ENCODE assay signal across 1 cellular context in the genomic region with DNA sequence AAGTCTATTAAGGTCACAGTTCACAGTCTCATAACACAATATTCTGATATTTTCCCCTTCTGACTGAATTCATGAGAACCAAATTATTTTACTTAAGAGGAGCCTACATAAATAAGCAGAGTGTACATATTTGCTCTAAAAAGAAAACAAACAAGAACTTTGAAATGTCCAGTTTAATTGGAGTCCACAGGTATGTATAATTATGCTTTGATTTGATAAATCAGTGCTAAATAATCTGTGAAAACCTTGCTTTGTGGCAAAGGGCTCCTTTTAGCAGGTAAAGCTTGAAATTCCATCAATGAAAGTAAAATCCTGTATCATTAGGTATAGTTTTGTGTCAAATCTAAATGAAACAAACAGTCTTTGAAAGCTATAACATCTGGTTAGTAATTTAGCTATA.
TF ChIP-seq lines count a peak whose summit lies in the region.

No MANE protein-coding gene starts in this region.

TF ChIP-seq in GM23338, 12 proteins besides CTCF, POLR2A, EP300 and RAD21 (continued from another document):
- no peak for TF ChIP-seq ETS1 (IDR thresholded peaks at IDR 0.05)
- no peak for TF ChIP-seq ZNF462 (CRISPR knock-in tag; IDR thresholded peaks at IDR 0.05)
- TF ChIP-seq EZH2phosphoT487 (IDR thresholded peaks at IDR 0.05; ENCODE audit: unreplicated experiment): no peak
- TF ChIP-seq CREB1 (CRISPR knock-in tag; IDR thresholded peaks at IDR 0.05; ENCODE audit: low read depth): no peak
- no peak for TF ChIP-seq EZH2 (IDR thresholded peaks at IDR 0.05; ENCODE audit: low read depth, unreplicated experiment)
- TF ChIP-seq STAT1 (IDR thresholded peaks at IDR 0.05; ENCODE audit: unreplicated experiment): no peak
- no peak for TF ChIP-seq JUNB (IDR thresholded peaks at IDR 0.05; ENCODE audit: unreplicated experiment)
- no peak for TF ChIP-seq ZNF114 (CRISPR knock-in tag; IDR thresholded peaks at IDR 0.05)
- no peak for TF ChIP-seq REST (IDR thresholded peaks at IDR 0.05; ENCODE audit: unreplicated experiment)
- TF ChIP-seq POLR2AphosphoS5 (IDR thresholded peaks at IDR 0.05; ENCODE audit: low read depth): no peak
- TF ChIP-seq NANOG (IDR thresholded peaks at IDR 0.05; ENCODE audit: borderline replicate concordance): no peak
